ENCODE assay signal across 26 cellular contexts in genomic region chr18:22020127-22020866, GRCh38.
A peak's percentile ranks its signal among the peaks of the same experiment; 100 is the strongest.
DNase-seq lines count a peak whose midpoint lies in the region; ATAC-seq, FAIRE-seq and TF ChIP-seq lines count a peak whose summit lies in the region.
"Had no signal": no experiment of that assay in that cellular context is flagged by ENCODE, and none has a peak within 500 bp of the region (broad histone marks: within the 10 kb centered on the region; RNA-seq: fewer than 3 reads in every experiment).

No MANE protein-coding gene starts in this region.

- TF ChIP-seq POLR2A in right lobe of liver (IDR thresholded peaks at IDR 0.05) (no peak), prostate gland (IDR thresholded peaks at IDR 0.05) (no peak)

- intact Hi-C loops in right lobe of liver (cut with DNase I) (no loop called here), pancreas (cut with DNase I) (loop anchor here in 2 of 3 donors (5.0 to 10.0 kb wide), 2 partner anchors 145 to 147 kb away; partner anchors contain the start of gene GATA6 (in 2 of the 2)), Calu3 (cut with micrococcal nuclease; ENCODE audit: unreplicated experiment) (no loop called here), prostate gland (cut with DNase I) (no loop called here)
- intact Hi-C loops in CD4-positive, alpha-beta memory T cell (cut with micrococcal nuclease), result no loop called here

- POLR2A ChIA-PET in CD4-positive, alpha-beta memory T cell (lab: Charles Lee; ENCODE audit: partially characterized antibody), result no interaction called here

- H3K27ac ChIP-seq in C4-2B, result peak overlapping the region; percentile 52
- H3K27ac ChIP-seq in VCaP, result peak overlapping the region; percentile 58; the same call in 1 of the 2 replicates
- H3K27ac ChIP-seq in right lobe of liver, result no peak overlapping the region
- peak overlapping the region; percentile 42 to 82 (median 69) for H3K27ac ChIP-seq in pancreas
- H3K27ac ChIP-seq in prostate gland, result no peak overlapping the region
- H3K27ac ChIP-seq in CD4-positive, alpha-beta memory T cell (ENCODE audit: low read depth, low read length), result no peak overlapping the region
- H3K27ac ChIP-seq: KMS-11, PC-9 had no signal

- no peaks in the 10 kb centered on the region for H3K27me3 Mint-ChIP-seq in Calu3 (ENCODE audit: unreplicated experiment)
- H3K27me3 Mint-ChIP-seq in CD4-positive, alpha-beta memory T cell, result peaks cover 3 to 4% of the 10 kb centered on the region in 2 donors
- H3K27me3 Mint-ChIP-seq: activated B cell treated with CpG ODN at 0.5 μM for 24 hours had no signal

- H3K9me3 ChIP-seq in right lobe of liver, result no peaks in the 10 kb centered on the region
- H3K9me3 ChIP-seq in pancreas, result no peaks in the 10 kb centered on the region
- H3K9me3 ChIP-seq in prostate gland, result no peaks in the 10 kb centered on the region
- no peaks in the 10 kb centered on the region for H3K9me3 ChIP-seq in CD4-positive, alpha-beta memory T cell (ENCODE audit: control insufficient read depth in 1 of 2, low read length in 2 of 2)

- no peak for FAIRE-seq in pancreas (lab: Jason Lieb, UNC)
- FAIRE-seq: astrocyte, GM12892, urothelium cell line had no signal

- whole genome bisulfite sequencing in right lobe of liver (ENCODE audit: insufficient coverage, low coverage, low lambda C conversion rate, missing lambda C conversion rate), result 58% methylated on average over 7 of the region's 12 CpGs
- 20 to 25% methylated on average over 12 of the region's 12 CpGs for WGBS in pancreas, 2 donors
- 80% methylated on average over 12 of the region's 12 CpGs for WGBS in prostate gland

- H3K9me3 Mint-ChIP-seq in Calu3 (ENCODE audit: low read depth, unreplicated experiment), result peaks cover 4% of the 10 kb centered on the region
- H3K9me3 Mint-ChIP-seq in CD4-positive, alpha-beta memory T cell, result peaks cover 0 to 2% (median 0%) of the 10 kb centered on the region in 8 donors
- H3K9me3 Mint-ChIP-seq: activated T-helper 2 cell treated with anti-CD3 and anti-CD28 coated beads, Interferon-gamma antibody, Interleukin-2, Interleukin-4, amounts not matched to agents 10 μg/mL and 5 μg/mL and 100 μg/mL, durations not matched to agents 14 hours and 24 hours and 36 hours; central memory CD8-positive, alpha-beta T cell; natural killer cell treated with Interleukin-12 subunit alpha and Interleukin-12 subunit beta and Interleukin-15 and Interleukin-18, amount 100 ng/mL, for 72 hours had no signal

- peaks cover 22% of the 10 kb centered on the region for H3K4me1 Mint-ChIP-seq in Calu3 (ENCODE audit: low read depth, unreplicated experiment)
- H3K4me1 Mint-ChIP-seq in CD4-positive, alpha-beta memory T cell, result no peaks in the 10 kb centered on the region
- H3K4me1 Mint-ChIP-seq: activated B cell treated with CpG ODN at 0.5 μM for 24 hours; B cell; central memory CD8-positive, alpha-beta T cell had no signal

- CTCF ChIA-PET in Calu3 (lab: Charles Lee), result interaction anchor here (0.6 kb wide), 2 partner anchors 9 to 1047 kb away, joined by 3 to 6 read pairs; no protein-coding TSS in a partner anchor
- CTCF ChIA-PET in CD4-positive, alpha-beta memory T cell (lab: Charles Lee; ENCODE audit: partially characterized antibody), result interaction anchor here (1.1 kb wide), 1 partner anchor 22 kb away, joined by 3 read pairs; no protein-coding TSS in a partner anchor

- DNase-seq in right lobe of liver (peak; percentile 36 to 65 (median 60)), pancreas (peak in 4 of 6 donors; percentile 32 to 71 (median 46)), Calu3 (no peak), prostate gland (ENCODE audit: low spot score) (no peak), ecto neural progenitor cell (ENCODE audit: low spot score) (no peak)
- no peak for DNase-seq in CD4-positive, alpha-beta memory T cell
- DNase-seq: activated B cell treated with CpG ODN at 0.5 μM for 24 hours; activated CD4-positive, alpha-beta T cell treated with anti-CD3 and anti-CD28 coated beads, Interleukin-2, amount 50 U/mL, for 4 hours; activated CD8-positive, alpha-beta memory T cell treated with anti-CD3 and anti-CD28 coated beads, Interleukin-2, amount 50 U/mL, for 48 hours; NCI-H1436; NCI-H510A; PC-9; SHP77; stimulated activated CD8-positive, alpha-beta memory T cell treated with anti-CD3 and anti-CD28 coated beads, Interleukin-4, amount 100 ng/mL, for 48 hours; substantia nigra had no signal

- H3K27me3 ChIP-seq in right lobe of liver (no peaks in the 10 kb centered on the region), pancreas (no peaks in the 10 kb centered on the region), prostate gland (replicated peaks; ENCODE audit: insufficient read depth) (no peaks in the 10 kb centered on the region)
- no peaks in the 10 kb centered on the region for H3K27me3 ChIP-seq in CD4-positive, alpha-beta memory T cell (ENCODE audit: insufficient read depth, low read length)

- H3K4me1 ChIP-seq in right lobe of liver (peaks cover 0 to 24% (median 13%) of the 10 kb centered on the region in 4 donors), pancreas (peaks cover 24 to 43% (median 40%) of the 10 kb centered on the region in 3 donors), prostate gland (replicated peaks) (no peaks in the 10 kb centered on the region)
- H3K4me1 ChIP-seq in CD4-positive, alpha-beta memory T cell (ENCODE audit: insufficient read depth, low read length), result no peaks in the 10 kb centered on the region

- no TSS peak for BruUV-seq in Calu3 (replicated peaks; lab: Mats Ljungman, UMichigan)

- no peaks in the 10 kb centered on the region for H3K36me3 Mint-ChIP-seq in Calu3 (ENCODE audit: insufficient read depth, unreplicated experiment)
- no peaks in the 10 kb centered on the region for H3K36me3 Mint-ChIP-seq in CD4-positive, alpha-beta memory T cell
- H3K36me3 Mint-ChIP-seq: activated naive CD4-positive, alpha-beta T cell treated with anti-CD3 and anti-CD28 coated beads, Interleukin-2, amount 50 U/mL, for 72 hours; natural killer cell treated with Interleukin-12 subunit alpha and Interleukin-12 subunit beta and Interleukin-15 and Interleukin-18, amount 100 ng/mL, for 72 hours had no signal

- H3K4me3 Mint-ChIP-seq in Calu3 (ENCODE audit: low read depth, unreplicated experiment), result no peak overlapping the region
- H3K4me3 Mint-ChIP-seq in CD4-positive, alpha-beta memory T cell, result no peak overlapping the region
- H3K4me3 Mint-ChIP-seq: activated B cell treated with CpG ODN at 0.5 μM for 24 hours; B cell; central memory CD8-positive, alpha-beta T cell; natural killer cell treated with Interleukin-12 subunit alpha and Interleukin-12 subunit beta and Interleukin-15 and Interleukin-18, amount 100 ng/mL, for 72 hours had no signal

- ATAC-seq in right lobe of liver (peak; percentile 95 to 96 (median 96)), pancreas (peak; percentile 57 to 78 (median 76))
- ATAC-seq: activated naive CD4-positive, alpha-beta T cell treated with anti-CD3 and anti-CD28 coated beads, Interleukin-2, amount 50 U/mL, for 72 hours had no signal

- H3K36me3 ChIP-seq in right lobe of liver (no peaks in the 10 kb centered on the region), pancreas (no peaks in the 10 kb centered on the region), prostate gland (no peaks in the 10 kb centered on the region)
- H3K36me3 ChIP-seq in CD4-positive, alpha-beta memory T cell (ENCODE audit: insufficient read depth, low read length), result no peaks in the 10 kb centered on the region

- TF ChIP-seq CTCF in C4-2B (conservative IDR thresholded peaks at IDR 0.05) (no peak), VCaP (conservative IDR thresholded peaks at IDR 0.05) (no peak), right lobe of liver (IDR thresholded peaks at IDR 0.05) (no peak), pancreas (IDR thresholded peaks at IDR 0.05) (no peak), Calu3 (IDR thresholded peaks at IDR 0.05; ENCODE audit: unreplicated experiment) (no peak), prostate gland (IDR thresholded peaks at IDR 0.05) (no peak)

- no peak overlapping the region for H3K27ac Mint-ChIP-seq in Calu3 (ENCODE audit: unreplicated experiment)
- no peak overlapping the region for H3K27ac Mint-ChIP-seq in CD4-positive, alpha-beta memory T cell
- H3K27ac Mint-ChIP-seq: activated B cell treated with CpG ODN at 0.5 μM for 24 hours; activated naive CD4-positive, alpha-beta T cell treated with anti-CD3 and anti-CD28 coated beads, Interleukin-2, amount 50 U/mL, for 72 hours; activated T-helper 2 cell treated with anti-CD3 and anti-CD28 coated beads, Interferon-gamma antibody, Interleukin-2, Interleukin-4, amounts not matched to agents 10 μg/mL and 5 μg/mL and 100 μg/mL, durations not matched to agents 14 hours and 24 hours and 36 hours; B cell; natural killer cell treated with Interleukin-12 subunit alpha and Interleukin-12 subunit beta and Interleukin-15 and Interleukin-18, amount 100 ng/mL, for 72 hours had no signal

- H3K4me3 ChIP-seq in right lobe of liver (no peak overlapping the region), pancreas (no peak overlapping the region), prostate gland (no peak overlapping the region)
- H3K4me3 ChIP-seq in CD4-positive, alpha-beta memory T cell (ENCODE audit: low read length in 2 of 2), result no peak overlapping the region
- H3K4me3 ChIP-seq: PC-9 had no signal

Comparison
In these comparisons a context has a peak if more than half of its experiments do, and no peak if none do; other contexts are left out.
1. H3K27ac ChIP-seq: peak in C4-2B (single experiment), VCaP (single experiment) and pancreas (4 of 4); none in right lobe of liver (0 of 3), prostate gland (0 of 2) and CD4-positive, alpha-beta memory T cell (single experiment).
2. DNase-seq: peak in right lobe of liver (3 of 3) and pancreas (4 of 6); none in Calu3 (single experiment), prostate gland (single experiment), CD4-positive, alpha-beta memory T cell (0 of 5) and ecto neural progenitor cell (single experiment).
3. intact Hi-C loops: an anchor here in pancreas (5.0 to 10.0 kb wide); none called in right lobe of liver, Calu3, prostate gland and CD4-positive, alpha-beta memory T cell.